In genomic region chr5:76807296-76807695, GRCh38 we compare ENCODE assay signal across 12 cellular contexts. TPM values are rescaled to one million over a fixed set of nuclear protein-coding genes. Genes with fewer than 3 reads are reported as not detected.
DNase-seq lines count a peak whose midpoint lies in the region; TF ChIP-seq lines count a peak whose summit lies in the region.
"Had no signal": no experiment of that assay in that cellular context is flagged by ENCODE, and none has a peak within 500 bp of the region (broad histone marks: within the 10 kb centered on the region; RNA-seq: fewer than 3 reads in every experiment).

No MANE protein-coding gene starts in this region.

- H3K4me3 ChIP-seq in foreskin fibroblast (ENCODE audit: low read depth in 1 of 2, low read length in 2 of 2) = no peak overlapping the region

- DNase-seq in H4 (ENCODE audit: low spot score) (peak; percentile 46), SW480 (ENCODE audit: low spot score) (peak; percentile 38), foreskin fibroblast (peak; percentile 61 to 77), renal cortical epithelial cell (ENCODE audit: low read depth) (peak; percentile 99), SKM-1 treated with dmso at 0.1 percent for 144 hours (lab: John Stamatoyannopoulos, UW; ENCODE audit: unreplicated experiment) (no peak), NOMO-1 treated with dmso at 0.1 percent for 144 hours (lab: John Stamatoyannopoulos, UW; ENCODE audit: unreplicated experiment) (no peak), SKM-1 (lab: John Stamatoyannopoulos, UW; ENCODE audit: unreplicated experiment) (no peak)
- no peak for DNase-seq in stimulated activated CD4-positive, alpha-beta T cell treated with anti-CD3 and anti-CD28 coated beads, Interleukin-4, amount 100 ng/mL, for 24 hours
- DNase-seq: activated effector memory CD4-positive, alpha-beta T cell treated with anti-CD3 and anti-CD28 coated beads, Interleukin-2, amount 50 U/mL, for 16 hours; DND-41; NCI-H774; stimulated activated naive CD8-positive, alpha-beta T cell treated with anti-CD3 and anti-CD28 coated beads, Interleukin-15, amount 100 ng/mL, for 72 hours had no signal

- TF ChIP-seq CTCF in foreskin fibroblast (IDR thresholded peaks at IDR 0.05; ENCODE audit: low read depth, low read length) = no peak

RNA-seq across cellular contexts. Expression of gene F2RL1, which starts 11.5 kb away (rescaled TPM):
- total RNA-seq in H4 (2014; rRNA removed; shearing (Covaris generic)) = 48.8 and 59.5 TPM in 2 replicates
- total RNA-seq in renal cortical epithelial cell = 119 and 170 TPM in 2 replicates

RNA-seq across cellular contexts. Expression of gene S100Z, which starts 42.5 kb away (rescaled TPM):
- 0.23 TPM in 1 of 2 replicates, not detected in the other for total RNA-seq in H4 (2014; rRNA removed; shearing (Covaris generic))
- not detected in 2 replicates for total RNA-seq in renal cortical epithelial cell

Comparison
In these comparisons a context has a peak if more than half of its experiments do, and no peak if none do; other contexts are left out.
1. DNase-seq: peak in H4 (single experiment), SW480 (single experiment), foreskin fibroblast (2 of 2) and renal cortical epithelial cell (single experiment); none in stimulated activated CD4-positive, alpha-beta T cell treated with anti-CD3 and anti-CD28 coated beads, Interleukin-4, amount 100 ng/mL, for 24 hours (single experiment), SKM-1 treated with dmso at 0.1 percent for 144 hours (single experiment), NOMO-1 treated with dmso at 0.1 percent for 144 hours (single experiment) and SKM-1 (single experiment).